In the genomic region with DNA sequence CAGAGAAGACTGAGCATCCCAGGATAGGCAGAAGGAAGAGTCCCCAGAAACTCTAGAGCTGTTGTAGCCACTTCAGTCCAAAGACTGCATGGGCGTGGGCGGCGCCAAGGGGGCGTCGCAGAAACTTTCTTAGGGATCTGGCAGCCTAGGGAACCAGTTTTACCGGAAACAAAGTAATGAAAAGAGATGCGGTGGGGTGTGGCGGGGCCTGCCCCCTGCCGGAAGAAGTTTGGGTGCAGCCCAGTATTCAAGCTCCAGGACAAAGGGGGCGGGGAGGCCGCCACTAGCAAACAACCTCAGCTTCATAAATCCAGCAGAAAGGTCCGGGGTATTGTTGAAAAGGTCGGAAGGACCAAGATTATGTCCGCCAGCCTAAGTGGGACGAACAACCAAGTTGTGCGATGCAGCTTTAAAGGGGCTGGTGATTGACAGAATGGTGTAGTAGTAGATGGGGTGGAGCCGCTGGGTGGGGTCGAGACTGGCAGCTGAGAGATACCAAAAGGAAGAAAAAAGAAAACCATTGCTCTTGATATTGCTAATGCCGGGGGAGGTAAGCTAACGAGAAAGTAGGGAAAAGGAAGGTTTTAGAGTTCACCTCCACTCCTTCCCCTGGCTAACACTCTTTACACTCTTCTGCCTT, we compare ENCODE assay signal across 8 cellular contexts.
DNase-seq lines count a peak whose midpoint lies in the region; ATAC-seq and TF ChIP-seq lines count a peak whose summit lies in the region.

No MANE protein-coding gene starts in this region.

- H3K4me3 ChIP-seq in Caco-2 (ENCODE audit: low read depth, low read length) (peak overlapping the region; percentile 59), cardiac fibroblast (replicated peaks in 1 of 2; ENCODE audit: low read depth in 2 of 2, low read length in 2 of 2) (peak overlapping the region; percentile 51 to 62)

- DNase-seq in Caco-2: peak; percentile 77 to 79
- peak; percentile 34 for DNase-seq in T1000 (lab: John Stamatoyannopoulos, UW)
- peak; percentile 7 to 28 for DNase-seq in cardiac fibroblast (ENCODE audit: low read depth in 2 of 2)
- DNase-seq in left colon: peak; percentile 69 to 76
- DNase-seq in stimulated activated CD4-positive, alpha-beta T cell treated with anti-CD3 and anti-CD28 coated beads, Interleukin-4, amount 100 ng/mL, for 1 hour: peak; percentile 42
- no peak for DNase-seq in NCI-H69 (lab: John Stamatoyannopoulos, UW)

- H3K36me3 Mint-ChIP-seq in Caco-2 (ENCODE audit: insufficient read depth, unreplicated experiment): no peaks in the 10 kb centered on the region

- POLR2A ChIA-PET in Caco-2 (lab: Charles Lee): no interaction called here

- no peaks in the 10 kb centered on the region for H3K27me3 Mint-ChIP-seq in Caco-2 (ENCODE audit: insufficient read depth, unreplicated experiment)

- H3K27ac Mint-ChIP-seq in Caco-2 (ENCODE audit: unreplicated experiment): peak overlapping the region; percentile 94

- intact Hi-C loops in Caco-2 (cut with micrococcal nuclease; ENCODE audit: unreplicated experiment) (loop anchor here (1.0 to 5.0 kb wide), 4 partner anchors 69 to 224 kb away; partner anchors contain the start of gene RRAGB), left colon (cut with DNase I, micrococcal nuclease) (no loop called here)

- ATAC-seq in GM19467 (IDR thresholded peaks at IDR 0.05; ENCODE audit: unreplicated experiment) (peak; percentile 72), HG03565 (IDR thresholded peaks at IDR 0.05; ENCODE audit: unreplicated experiment) (peak; percentile 73), left colon (peak; percentile 83)

- TF ChIP-seq CTCF in Caco-2 (IDR thresholded peaks at IDR 0.05; ENCODE audit: insufficient read depth in 1 of 2, low read depth in 1 of 2, low read length in 1 of 2, severe bottlenecking in 1 of 2, unreplicated experiment in 1 of 2): peak; percentile 47 to 60
- TF ChIP-seq CTCF in cardiac fibroblast (IDR thresholded peaks at IDR 0.05; ENCODE audit: low read depth, low read length): peak; percentile 37

- H3K4me1 Mint-ChIP-seq in Caco-2 (ENCODE audit: low read depth, unreplicated experiment): peaks cover 9% of the 10 kb centered on the region

- H3K36me3 ChIP-seq in Caco-2 (ENCODE audit: control insufficient read depth, insufficient read depth, low read length): no peaks in the 10 kb centered on the region

- no peaks in the 10 kb centered on the region for H3K4me1 ChIP-seq in Caco-2

- CTCF ChIA-PET in Caco-2 (lab: Charles Lee): interaction anchor here (0.5 to 1.9 kb wide), 7 partner anchors 69 to 773 kb away, joined by 3 to 10 read pairs (median 3); partner anchors contain the start of gene RRAGB

- TSS peak; percentile 40 for BruUV-seq in Caco-2 (replicated peaks; lab: Mats Ljungman, UMichigan)

- H3K27me3 ChIP-seq in Caco-2 (replicated peaks; ENCODE audit: control insufficient read depth, insufficient read depth, low read length): no peaks in the 10 kb centered on the region

- peak overlapping the region; percentile 98 for H3K4me3 Mint-ChIP-seq in Caco-2 (ENCODE audit: unreplicated experiment)

- H3K9me3 ChIP-seq in Caco-2: no peaks in the 10 kb centered on the region

- H3K9me3 Mint-ChIP-seq in Caco-2 (ENCODE audit: unreplicated experiment): peaks cover 9% of the 10 kb centered on the region
